ENCODE assay signal across 11 cellular contexts in genomic region chr6:122484760-122485159, GRCh38. TPM values are rescaled to one million over a fixed set of nuclear protein-coding genes. Genes with fewer than 3 reads are reported as not detected.
A peak's percentile ranks its signal among the peaks of the same experiment; 100 is the strongest.
DNase-seq lines count a peak whose midpoint lies in the region; ATAC-seq and TF ChIP-seq lines count a peak whose summit lies in the region.
"Had no signal": no experiment of that assay in that cellular context is flagged by ENCODE, and none has a peak within 500 bp of the region (broad histone marks: within the 10 kb centered on the region; RNA-seq: fewer than 3 reads in every experiment).

No MANE protein-coding gene starts in this region.

- POLR2A ChIA-PET in WTC11 (lab: Charles Lee), result no interaction called here

- H3K27ac Mint-ChIP-seq in WTC11, result no peak overlapping the region

- H3K4me3 ChIP-seq in GM12865 (ENCODE audit: low read depth, low read length), result no peak overlapping the region
- H3K4me3 ChIP-seq: BLaER1 treated with 17β-estradiol and CSF1 and Interleukin-3, amounts not matched to agents 10 nM and 100 nM had no signal

- H3K4me1 Mint-ChIP-seq in WTC11, result peaks cover 23% of the 10 kb centered on the region

- H3K27me3 Mint-ChIP-seq in WTC11 (ENCODE audit: low read depth), result no peaks in the 10 kb centered on the region

- ATAC-seq in GM21390 (IDR thresholded peaks at IDR 0.05; ENCODE audit: unreplicated experiment) (peak; percentile 80), HG03442 (IDR thresholded peaks at IDR 0.05; ENCODE audit: unreplicated experiment) (peak; percentile 86), WTC11 (no peak)

- TF ChIP-seq CTCF in GM12865 (IDR thresholded peaks at IDR 0.05; ENCODE audit: insufficient read depth, low read depth, low read length, missing control alignments) (no peak), WTC11 (IDR thresholded peaks at IDR 0.05) (no peak)

- CTCF ChIA-PET in WTC11 (lab: Charles Lee), result interaction anchor here (0.7 to 1.0 kb wide), 2 partner anchors 45 to 262 kb away, joined by 3 to 5 read pairs; no protein-coding TSS in a partner anchor

- intact Hi-C loops in posterior vena cava (cut with DNase I), result no loop called here

- H3K9me3 Mint-ChIP-seq in WTC11, result no peaks in the 10 kb centered on the region

- peak overlapping the region; percentile 55 for H3K4me3 Mint-ChIP-seq in WTC11

- H3K36me3 Mint-ChIP-seq in WTC11, result peaks cover 4% of the 10 kb centered on the region; the same call in 1 of the 2 replicates

- DNase-seq in GM12865 (ENCODE audit: low read depth) (peak; percentile 27), WTC11 (ENCODE audit: low spot score) (no peak), RKO (ENCODE audit: low spot score) (no peak), DMS53 treated with DMSO at 0.1 percent for 48 hours (lab: John Stamatoyannopoulos, UW; ENCODE audit: unreplicated experiment) (no peak), posterior vena cava (ENCODE audit: low spot score) (no peak)
- DNase-seq in activated CD4-positive, alpha-beta T cell treated with anti-CD3 and anti-CD28 coated beads for 1 hour, result no peak
- DNase-seq: activated CD8-positive, alpha-beta memory T cell treated with anti-CD3 and anti-CD28 coated beads for 24 hours; kidney glomerular epithelial cell had no signal

TF ChIP-seq in WTC11, 78 proteins besides CTCF, POLR2A, EP300 and RAD21:
- TF ChIP-seq RORB (CRISPR knock-in tag; IDR thresholded peaks at IDR 0.05) (no peak), ZBTB43 (CRISPR knock-in tag; IDR thresholded peaks at IDR 0.05) (no peak), TP53 (CRISPR knock-in tag; IDR thresholded peaks at IDR 0.05) (no peak), CREM (CRISPR knock-in tag; IDR thresholded peaks at IDR 0.05) (no peak), ZNF281 (CRISPR knock-in tag; IDR thresholded peaks at IDR 0.05) (no peak), ZMAT4 (CRISPR knock-in tag; IDR thresholded peaks at IDR 0.05) (no peak), ETV6 (CRISPR knock-in tag; IDR thresholded peaks at IDR 0.05) (no peak), GTF2I (CRISPR knock-in tag; conservative IDR thresholded peaks at IDR 0.05) (no peak), MYBL2 (CRISPR knock-in tag; IDR thresholded peaks at IDR 0.05) (no peak), NFE2L1 (CRISPR knock-in tag; IDR thresholded peaks at IDR 0.05) (no peak), PRRX2 (CRISPR knock-in tag; IDR thresholded peaks at IDR 0.05) (no peak), NR2C2 (CRISPR knock-in tag; IDR thresholded peaks at IDR 0.05) (no peak)

RNA-seq across cellular contexts. Expression of gene SERINC1, which starts 13.2 kb away (rescaled TPM):
- total RNA-seq in WTC11 (2021), result 31.3 to 35.3 TPM (median 34.1 TPM) in 3 replicates
- 100 to 1,000 TPM; 229 to 271 TPM for total RNA-seq in posterior vena cava
